Comparison of ENCODE assay signal across 8 cellular contexts in genomic region chr6:47241742-47242482, GRCh38.
A peak's percentile ranks its signal among the peaks of the same experiment; 100 is the strongest.
DNase-seq lines count a peak whose midpoint lies in the region; ATAC-seq, FAIRE-seq and TF ChIP-seq lines count a peak whose summit lies in the region.

No MANE protein-coding gene starts in this region.

- peak overlapping the region; percentile 77 for H3K27ac ChIP-seq in rectal smooth muscle tissue (ENCODE audit: low read depth, low read length)

- H3K4me3 ChIP-seq in NB4 (ENCODE audit: low read depth, low read length), result no peak overlapping the region
- no peak overlapping the region for H3K4me3 ChIP-seq in epithelial cell of proximal tubule (ENCODE audit: low read depth, low read length)
- H3K4me3 ChIP-seq in rectal smooth muscle tissue (ENCODE audit: low read length), result no peak overlapping the region

- peaks cover 0 to 2% (median 0%) of the 10 kb centered on the region in 6 donors for H3K9me3 Mint-ChIP-seq in immature natural killer cell

- no peak for FAIRE-seq in RCC 7860 (lab: Jason Lieb, UNC)

- peak; percentile 1 for ATAC-seq in GM18511 (IDR thresholded peaks at IDR 0.05; ENCODE audit: unreplicated experiment)
- ATAC-seq in HG03469 (IDR thresholded peaks at IDR 0.05; ENCODE audit: unreplicated experiment), result no peak
- ATAC-seq in GM18519 (IDR thresholded peaks at IDR 0.05; ENCODE audit: low FRiP score, unreplicated experiment), result no peak

- peaks cover 12% of the 10 kb centered on the region for H3K4me1 ChIP-seq in rectal smooth muscle tissue (ENCODE audit: control insufficient read depth, insufficient read depth, low read length)

- H3K4me3 Mint-ChIP-seq in immature natural killer cell, result peak overlapping the region in 1 of 5 donors; percentile 10

- DNase-seq in NB4 (ENCODE audit: low read depth) (peak; percentile 38), epithelial cell of proximal tubule (ENCODE audit: low read depth) (no peak), immature natural killer cell (no peak), RCC 7860 (ENCODE audit: low spot score) (no peak)

- no peak overlapping the region for H3K9ac ChIP-seq in rectal smooth muscle tissue (ENCODE audit: low read length)

- H3K27me3 Mint-ChIP-seq in immature natural killer cell (ENCODE audit: low read depth in 3 of 3), result peaks cover 0 to 3% (median 0%) of the 10 kb centered on the region in 3 donors

- no peaks in the 10 kb centered on the region for H3K27me3 ChIP-seq in rectal smooth muscle tissue (ENCODE audit: control insufficient read depth, insufficient read depth, low read length)

- no peak for TF ChIP-seq POLR2A in NB4 (IDR thresholded peaks at IDR 0.05; ENCODE audit: extremely low read depth, insufficient read length)

- H3K36me3 Mint-ChIP-seq in immature natural killer cell, result no peaks in the 10 kb centered on the region

- peaks cover 9 to 13% of the 10 kb centered on the region in 2 donors for H3K4me1 Mint-ChIP-seq in immature natural killer cell

- no peak for TF ChIP-seq CTCF in NB4 (IDR thresholded peaks at IDR 0.05; ENCODE audit: low read depth, low read length)
- TF ChIP-seq CTCF in epithelial cell of proximal tubule (conservative IDR thresholded peaks at IDR 0.05; ENCODE audit: low read depth, low read length), result peak; percentile 26

- H3K36me3 ChIP-seq in rectal smooth muscle tissue (ENCODE audit: control insufficient read depth, insufficient read depth, low read length), result no peaks in the 10 kb centered on the region

- peak overlapping the region in 1 of 6 donors; percentile 5 for H3K27ac Mint-ChIP-seq in immature natural killer cell
